Comparison of ENCODE assay signal across 9 cellular contexts in genomic region chr1:41622859-41623732, GRCh38.
DNase-seq lines count a peak whose midpoint lies in the region; ATAC-seq and TF ChIP-seq lines count a peak whose summit lies in the region.
"Had no signal": no experiment of that assay in that cellular context is flagged by ENCODE, and none has a peak within 500 bp of the region (broad histone marks: within the 10 kb centered on the region; RNA-seq: fewer than 3 reads in every experiment).

No MANE protein-coding gene starts in this region.

- H3K4me1 Mint-ChIP-seq in WTC11: peaks cover 19% of the 10 kb centered on the region

- H3K27ac Mint-ChIP-seq in WTC11: no peak overlapping the region

- H2BK5ac ChIP-seq in trophoblast cell (ENCODE audit: low read depth, low read length, poor library complexity): no peak overlapping the region

- no peaks in the 10 kb centered on the region for H3K27me3 ChIP-seq in trophoblast cell (ENCODE audit: insufficient read depth, low read length)

- no peak overlapping the region for H3K27ac ChIP-seq in trophoblast cell (ENCODE audit: low read depth, low read length)

- ATAC-seq in GM19455 (IDR thresholded peaks at IDR 0.05; ENCODE audit: unreplicated experiment) (peak; percentile 75), HG03432 (IDR thresholded peaks at IDR 0.05; ENCODE audit: unreplicated experiment) (peak; percentile 70), WTC11 (no peak)

- H2AK5ac ChIP-seq in trophoblast cell (ENCODE audit: low read length): no peak overlapping the region

- H4K91ac ChIP-seq in trophoblast cell (ENCODE audit: low read depth, low read length): no peak overlapping the region

- no peaks in the 10 kb centered on the region for H3K79me1 ChIP-seq in trophoblast cell (ENCODE audit: low read length)

- no peaks in the 10 kb centered on the region for H3K27me3 Mint-ChIP-seq in WTC11 (ENCODE audit: low read depth)

- H3K79me2 ChIP-seq in trophoblast cell (ENCODE audit: control insufficient read depth, insufficient read depth, low read length, poor library complexity): no peaks in the 10 kb centered on the region

- no peak overlapping the region for H2AFZ ChIP-seq in trophoblast cell (ENCODE audit: insufficient read depth, low read length, poor library complexity)

- no peak overlapping the region for H3K23ac ChIP-seq in trophoblast cell (ENCODE audit: low read length)

- H3K18ac ChIP-seq in trophoblast cell (ENCODE audit: low read length): no peak overlapping the region

- POLR2A ChIA-PET in WTC11 (lab: Charles Lee): no interaction called here

- no peak overlapping the region for H2BK120ac ChIP-seq in trophoblast cell (ENCODE audit: insufficient read depth, low read length, poor library complexity)

- CTCF ChIA-PET in WTC11 (lab: Charles Lee): no interaction called here

- peaks cover under 1% of the 10 kb centered on the region for H3K9me3 ChIP-seq in trophoblast cell (ENCODE audit: insufficient read depth, low read depth, low read length)

- H3K4me3 Mint-ChIP-seq in WTC11: no peak overlapping the region

- no peak overlapping the region for H3K4me3 ChIP-seq in trophoblast cell (ENCODE audit: low read depth, low read length)

- H3K9me3 Mint-ChIP-seq in WTC11: no peaks in the 10 kb centered on the region
- H3K9me3 Mint-ChIP-seq: activated naive CD4-positive, alpha-beta T cell treated with anti-CD3 and anti-CD28 coated beads, Interleukin-2, amount 50 U/mL, for 72 hours had no signal

- no peak overlapping the region for H2BK12ac ChIP-seq in trophoblast cell (ENCODE audit: low read length)

- no peak for TF ChIP-seq CTCF in WTC11 (IDR thresholded peaks at IDR 0.05)

- no peak overlapping the region for H3K14ac ChIP-seq in trophoblast cell (ENCODE audit: low read length)

- no peak overlapping the region for H3K4ac ChIP-seq in trophoblast cell (ENCODE audit: low read depth, low read length)

- no CpG with 5 or more reads among the region's 8 CpGs for WGBS in trophoblast cell (ENCODE audit: extremely low coverage, insufficient coverage, insufficient read length)

- H4K12ac ChIP-seq in trophoblast cell (ENCODE audit: low read depth, low read length): no peak overlapping the region

- no peak overlapping the region for H3K9ac ChIP-seq in trophoblast cell (ENCODE audit: low read length)

- no peak overlapping the region for H3K4me2 ChIP-seq in trophoblast cell (ENCODE audit: low read length)

- DNase-seq in EH (ENCODE audit: low read depth) (peak; percentile 60), ecto neural progenitor cell (ENCODE audit: low spot score) (peak; percentile 29), AG08396 (ENCODE audit: low spot score) (no peak), NCI-H82 treated with DMSO at 0.1 percent for 48 hours (lab: John Stamatoyannopoulos, UW; ENCODE audit: unreplicated experiment) (no peak), WTC11 (ENCODE audit: low spot score) (no peak), trophoblast cell (no peak)

- H3K36me3 ChIP-seq in trophoblast cell (ENCODE audit: control insufficient read depth in 1 of 2, insufficient read depth in 2 of 2, low read length in 2 of 2): no peaks in the 10 kb centered on the region

- H3K36me3 Mint-ChIP-seq in WTC11: no peaks in the 10 kb centered on the region

- H3K4me1 ChIP-seq in trophoblast cell (ENCODE audit: control insufficient read depth in 1 of 2, insufficient read depth in 2 of 2, low read length in 2 of 2): peaks cover 0 to 5% of the 10 kb centered on the region in 2 experiments

- no peak overlapping the region for H4K8ac ChIP-seq in trophoblast cell (ENCODE audit: low read depth, low read length)

TF ChIP-seq in WTC11, 78 proteins besides CTCF, POLR2A, EP300 and RAD21:
- TF ChIP-seq ZNF671 (CRISPR knock-in tag; IDR thresholded peaks at IDR 0.05): no peak
- TF ChIP-seq NR1H2 (CRISPR knock-in tag; IDR thresholded peaks at IDR 0.05): no peak
- no peak for TF ChIP-seq NFATC4 (CRISPR knock-in tag; IDR thresholded peaks at IDR 0.05)
- no peak for TF ChIP-seq ZNF121 (CRISPR knock-in tag; IDR thresholded peaks at IDR 0.05)
- TF ChIP-seq E2F5 (CRISPR knock-in tag; IDR thresholded peaks at IDR 0.05): no peak
- no peak for TF ChIP-seq ZNF423 (CRISPR knock-in tag; IDR thresholded peaks at IDR 0.05)

Comparison
In these comparisons a context has a peak if more than half of its experiments do, and no peak if none do; other contexts are left out.
1. DNase-seq: peak in EH (single experiment) and ecto neural progenitor cell (single experiment); none in AG08396 (single experiment), NCI-H82 treated with DMSO at 0.1 percent for 48 hours (single experiment), WTC11 (single experiment) and trophoblast cell (0 of 2).